ENCODE assay signal across 13 cellular contexts in genomic region chr4:183747931-183748664, GRCh38.
DNase-seq lines count a peak whose midpoint lies in the region; TF ChIP-seq lines count a peak whose summit lies in the region.
"Had no signal": no experiment of that assay in that cellular context is flagged by ENCODE, and none has a peak within 500 bp of the region (broad histone marks: within the 10 kb centered on the region; RNA-seq: fewer than 3 reads in every experiment).

No MANE protein-coding gene starts in this region.

- no peak for TF ChIP-seq CTCF in retinal pigment epithelial cell (conservative IDR thresholded peaks at IDR 0.05; ENCODE audit: low read depth, low read length)

- no peak overlapping the region for H3K4me3 ChIP-seq in retinal pigment epithelial cell (ENCODE audit: low read length)
- H3K4me3 ChIP-seq: sigmoid colon had no signal

- peak; percentile 13 for DNase-seq in HK-2 (ENCODE audit: unreplicated experiment)
- DNase-seq in NCI-H2171 (lab: John Stamatoyannopoulos, UW), result peak; percentile 12
- DNase-seq in foreskin melanocyte, result peak; percentile 4
- DNase-seq in retinal pigment epithelial cell (ENCODE audit: low read depth), result peak; percentile 28
- DNase-seq in ecto neural progenitor cell (ENCODE audit: low spot score), result no peak
- DNase-seq in islet precursor cell, result no peak
- no peak for DNase-seq in COLO829 (ENCODE audit: low spot score)
- DNase-seq: activated CD4-positive, alpha-beta T cell treated with anti-CD3 and anti-CD28 coated beads for 48 hours; CD8-positive, alpha-beta memory T cell; hypothalamus; KG1; NCI-H2081 treated with DMSO at 0.1 percent for 48 hours; sigmoid colon had no signal

Comparison
In these comparisons a context has a peak if more than half of its experiments do, and no peak if none do; other contexts are left out.
1. DNase-seq: peak in HK-2 (single experiment), NCI-H2171 (single experiment), foreskin melanocyte (single experiment) and retinal pigment epithelial cell (single experiment); none in ecto neural progenitor cell (single experiment), islet precursor cell (single experiment) and COLO829 (single experiment).